ENCODE assay signal across 21 cellular contexts in genomic region chr2:32423536-32423935, GRCh38.
"Had no signal": no experiment of that assay in that cellular context is flagged by ENCODE, and none has a peak within 500 bp of the region (broad histone marks: within the 10 kb centered on the region; RNA-seq: fewer than 3 reads in every experiment).

No MANE protein-coding gene starts in this region.

- H3K4me3 ChIP-seq: gastroesophageal sphincter, skin epidermis, tibial artery had no signal

- H3K27me3 Mint-ChIP-seq: activated CD4-positive, alpha-beta memory T cell treated with anti-CD3 and anti-CD28 coated beads, Interleukin-2, amount 10 ng/mL, durations not matched to agents 7 days and 5 days; activated naive CD4-positive, alpha-beta T cell treated with anti-CD3 and anti-CD28 coated beads, Interleukin-2, amount 50 U/mL, for 24 hours; activated T-cell treated with anti-CD3 and anti-CD28 coated beads, Interleukin-2, amount 50 U/mL, for 24 hours; naive thymus-derived CD4-positive, alpha-beta T cell; T-cell had no signal

- H3K9me3 ChIP-seq: gastroesophageal sphincter, neutrophil, tibial artery had no signal

- DNase-seq: activated CD4-positive, alpha-beta memory T cell treated with anti-CD3 and anti-CD28 coated beads, Interleukin-2, amount 10 ng/mL, durations not matched to agents 7 days and 5 days; activated CD4-positive, alpha-beta T cell treated with anti-CD3 and anti-CD28 coated beads for 4 hours; activated effector memory CD4-positive, alpha-beta T cell treated with anti-CD3 and anti-CD28 coated beads, Interleukin-2, amount 50 U/mL, for 16 hours; activated T-cell treated with anti-CD3 and anti-CD28 coated beads, Interleukin-2, amount 50 U/mL, for 24 hours; cortex of kidney; effector CD4-positive, alpha-beta T cell; naive thymus-derived CD4-positive, alpha-beta T cell; posterior cingulate gyrus; right cardiac atrium; stimulated activated CD4-positive, alpha-beta T cell treated with anti-CD3 and anti-CD28 coated beads, Interleukin-15, amount 100 ng/mL, for 24 hours; stimulated activated CD4-positive, alpha-beta T cell treated with anti-CD3 and anti-CD28 coated beads, Interleukin-4, amount 100 ng/mL, for 1 hour; stimulated activated naive CD4-positive, alpha-beta T cell; T-cell; T-helper 9 cell; tibial artery had no signal

- H3K27ac Mint-ChIP-seq: activated CD4-positive, alpha-beta memory T cell treated with anti-CD3 and anti-CD28 coated beads, Interleukin-2, amount 10 ng/mL, durations not matched to agents 7 days and 5 days; activated naive CD4-positive, alpha-beta T cell treated with anti-CD3 and anti-CD28 coated beads, Interleukin-2, amount 50 U/mL, for 24 hours; activated T-cell treated with anti-CD3 and anti-CD28 coated beads, Interleukin-2, amount 50 U/mL, for 24 hours; naive thymus-derived CD4-positive, alpha-beta T cell; T-cell had no signal

- H3K36me3 ChIP-seq: neutrophil, tibial artery had no signal

- H3K4me3 Mint-ChIP-seq: activated CD4-positive, alpha-beta memory T cell treated with anti-CD3 and anti-CD28 coated beads, Interleukin-2, amount 10 ng/mL, durations not matched to agents 7 days and 5 days; activated naive CD4-positive, alpha-beta T cell treated with anti-CD3 and anti-CD28 coated beads, Interleukin-2, amount 50 U/mL, for 24 hours; activated T-cell treated with anti-CD3 and anti-CD28 coated beads, Interleukin-2, amount 50 U/mL, for 24 hours; T-cell had no signal

- H3K9me3 Mint-ChIP-seq: activated CD4-positive, alpha-beta memory T cell treated with anti-CD3 and anti-CD28 coated beads, Interleukin-2, amount 10 ng/mL, durations not matched to agents 7 days and 5 days; activated naive CD4-positive, alpha-beta T cell treated with anti-CD3 and anti-CD28 coated beads, Interleukin-2, amount 50 U/mL, for 24 hours; activated T-cell treated with anti-CD3 and anti-CD28 coated beads, Interleukin-2, amount 50 U/mL, for 24 hours; naive thymus-derived CD4-positive, alpha-beta T cell; T-cell had no signal

- H3K27me3 ChIP-seq: gastroesophageal sphincter, neutrophil, tibial artery had no signal

- ATAC-seq: gastroesophageal sphincter; left lobe of liver; naive thymus-derived CD4-positive, alpha-beta T cell; right cardiac atrium; T-cell had no signal

- H3K27ac ChIP-seq: gastroesophageal sphincter, neutrophil, skin epidermis, VCaP had no signal
